ENCODE assay signal across 22 cellular contexts in genomic region chr4:141905751-141906150, GRCh38.
A peak's percentile ranks its signal among the peaks of the same experiment; 100 is the strongest.
DNase-seq lines count a peak whose midpoint lies in the region; ATAC-seq and TF ChIP-seq lines count a peak whose summit lies in the region.
"Had no signal": no experiment of that assay in that cellular context is flagged by ENCODE, and none has a peak within 500 bp of the region (broad histone marks: within the 10 kb centered on the region; RNA-seq: fewer than 3 reads in every experiment).

No MANE protein-coding gene starts in this region.

- TF ChIP-seq CTCF in SK-N-SH (IDR thresholded peaks at IDR 0.05) (no peak), fibroblast of pulmonary artery (IDR thresholded peaks at IDR 0.05; ENCODE audit: low read length, missing control alignments) (no peak)

- H3K36me3 ChIP-seq in SK-N-SH (replicated peaks in 1 of 2; ENCODE audit: control insufficient read depth in 1 of 2, insufficient read depth in 2 of 2, low read length in 1 of 2) (no peaks in the 10 kb centered on the region), MG63 (no peaks in the 10 kb centered on the region)
- H3K36me3 ChIP-seq: heart right ventricle, right lobe of liver had no signal

- 34% methylated on average over 3 of the region's 3 CpGs for WGBS in SK-N-SH (ENCODE audit: low lambda C conversion rate)

- no peaks in the 10 kb centered on the region for H3K79me2 ChIP-seq in SK-N-SH (ENCODE audit: insufficient read depth)

- H3K9me2 ChIP-seq in SK-N-SH, result no peaks in the 10 kb centered on the region

- H3K27me3 ChIP-seq in SK-N-SH (ENCODE audit: insufficient read depth) (no peaks in the 10 kb centered on the region), MG63 (no peaks in the 10 kb centered on the region)
- H3K27me3 ChIP-seq: right lobe of liver had no signal

- CTCF ChIA-PET in SK-N-SH (lab: Yijun Ruan, JAX), result no interaction called here

- H4K20me1 ChIP-seq in SK-N-SH (ENCODE audit: insufficient read depth), result no peaks in the 10 kb centered on the region

- no peaks in the 10 kb centered on the region for H3F3A ChIP-seq in SK-N-SH (replicated peaks; ENCODE audit: insufficient read depth)

- 0 out of 4 replicates have a peak overlapping the region, but pooled peaks of 1 of the 2 experiments have one; percentile 5 for H3K27ac ChIP-seq in SK-N-SH (ENCODE audit: low read depth in 2 of 2, low read length in 1 of 2)
- H3K27ac ChIP-seq: heart right ventricle, HL-60, right lobe of liver had no signal

- no peak for TF ChIP-seq RAD21 in SK-N-SH (IDR thresholded peaks at IDR 0.05; ENCODE audit: low read length)

- H2AFZ ChIP-seq in SK-N-SH (ENCODE audit: low read depth), result no peak overlapping the region

- POLR2A ChIA-PET in SK-N-SH (lab: Yijun Ruan, JAX), result no interaction called here

- no peak for ATAC-seq in GM21825 (IDR thresholded peaks at IDR 0.05; ENCODE audit: unreplicated experiment)
- ATAC-seq: heart right ventricle, left cardiac atrium, mucosa of descending colon, right lobe of liver, T-helper 17 cell had no signal

- DNase-seq in GM03348 (ENCODE audit: low spot score), result peak; percentile 71
- no peak for DNase-seq in SK-N-SH
- DNase-seq in fibroblast of pulmonary artery (ENCODE audit: low read depth), result peak; percentile 50
- DNase-seq in stromal cell of bone marrow (ENCODE audit: low read depth), result peak; percentile 22
- no peak for DNase-seq in pons (ENCODE audit: low spot score)
- no peak for DNase-seq in MG63
- DNase-seq: activated B cell treated with CpG ODN at 0.5 μM for 24 hours; amygdala; CD4-positive, CD25-positive, alpha-beta regulatory T cell; heart right ventricle; left cardiac atrium; mucosa of descending colon; NCI-H1694 treated with DMSO at 0.1 percent for 48 hours; NCI-H345; NK-92 treated with Interleukin-12 subunit alpha and Interleukin-12 subunit beta, amount 100 ng/mL, for 24 hours; occipital lobe; right lobe of liver; SHP77; stimulated activated CD4-positive, alpha-beta T cell treated with anti-CD3 and anti-CD28 coated beads, Interleukin-2, amount 100 ng/mL, for 24 hours; T-helper 17 cell had no signal

- H3K4me1 ChIP-seq in SK-N-SH (ENCODE audit: control insufficient read depth in 1 of 2, insufficient read depth in 2 of 2, low read depth in 1 of 2, low read length in 1 of 2), result peaks cover 0 to 4% of the 10 kb centered on the region in 2 experiments; a peak in 2 of 4 replicates
- H3K4me1 ChIP-seq: heart right ventricle, right lobe of liver had no signal

- peak in 1 of 2 experiments; percentile 30; a peak in 1 of 4 replicates for TF ChIP-seq EP300 in SK-N-SH (IDR thresholded peaks at IDR 0.05; ENCODE audit: borderline replicate concordance in 1 of 2, low read depth in 1 of 2, low read length in 1 of 2)

- no peak overlapping the region for H3K4me2 ChIP-seq in SK-N-SH

- no peaks in the 10 kb centered on the region for H3K9me3 ChIP-seq in SK-N-SH
- no peaks in the 10 kb centered on the region for H3K9me3 ChIP-seq in MG63
- H3K9me3 ChIP-seq: heart right ventricle, mucosa of descending colon, right lobe of liver had no signal

- H3K4me3 ChIP-seq in SK-N-SH (ENCODE audit: low read depth in 2 of 2, low read length in 1 of 2) (no peak overlapping the region), fibroblast of pulmonary artery (replicated peaks; ENCODE audit: low read depth, low read length) (no peak overlapping the region), MG63 (no peak overlapping the region)
- H3K4me3 ChIP-seq: heart right ventricle, mucosa of descending colon, right lobe of liver had no signal

- H3K9ac ChIP-seq in SK-N-SH, result no peak overlapping the region

TF ChIP-seq in SK-N-SH, 30 proteins besides CTCF, POLR2A, EP300 and RAD21:
- TF ChIP-seq IRF3 (IDR thresholded peaks at IDR 0.05; ENCODE audit: low read depth, low read length) (no peak), NFIC (IDR thresholded peaks at IDR 0.05; ENCODE audit: borderline replicate concordance) (peak; percentile 26; the same call in 1 of the 2 replicates), NRF1 (IDR thresholded peaks at IDR 0.05; ENCODE audit: low read depth, low read length) (no peak), FOSL2 (IDR thresholded peaks at IDR 0.05; ENCODE audit: borderline replicate concordance, low read depth) (peak; percentile 70; the same call in 1 of the 2 replicates), TCF12 (IDR thresholded peaks at IDR 0.05) (peak; percentile 69), JUND (IDR thresholded peaks at IDR 0.05) (peak; percentile 65), FOXM1 (IDR thresholded peaks at IDR 0.05; ENCODE audit: low read depth) (no peak), USF1 (IDR thresholded peaks at IDR 0.05; ENCODE audit: borderline replicate concordance, low read depth) (0 out of 2 replicates have a peak, but pooled peaks have one; percentile 35)

Comparison
In these comparisons a context has a peak if more than half of its experiments do, and no peak if none do; other contexts are left out.
1. DNase-seq: peak in GM03348 (single experiment), fibroblast of pulmonary artery (single experiment) and stromal cell of bone marrow (single experiment); none in SK-N-SH (single experiment), pons (single experiment) and MG63 (single experiment).